ENCODE assay signal across 20 cellular contexts in the genomic region with DNA sequence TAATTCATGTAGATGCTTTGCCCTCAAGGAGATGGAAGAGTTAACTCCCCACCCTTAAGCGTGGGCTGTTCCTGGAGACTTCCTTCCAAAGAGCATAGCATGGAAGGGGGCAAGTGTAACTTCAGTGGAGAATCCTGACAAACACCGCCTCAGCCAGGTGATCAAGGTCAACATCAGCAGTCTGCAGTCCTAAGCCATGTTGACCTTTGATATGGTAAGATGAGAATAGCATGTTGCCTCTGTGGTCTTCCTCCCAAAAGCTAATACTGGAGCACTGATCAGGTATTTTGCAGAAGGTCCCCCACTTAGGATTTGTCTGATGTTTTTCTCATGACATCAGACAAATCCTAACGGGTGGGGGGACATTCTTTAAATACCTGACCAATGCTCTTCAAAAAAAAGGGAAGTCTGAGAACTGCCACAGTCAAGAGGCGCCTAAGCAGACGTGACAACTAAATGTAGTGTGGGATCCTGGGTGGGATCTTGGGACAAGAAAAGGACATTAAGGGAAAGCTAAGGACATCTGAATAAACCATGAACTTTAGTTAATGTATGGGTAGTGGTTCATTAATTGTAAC.
DNase-seq lines count a peak whose midpoint lies in the region; ATAC-seq and TF ChIP-seq lines count a peak whose summit lies in the region.
"Had no signal": no experiment of that assay in that cellular context is flagged by ENCODE, and none has a peak within 500 bp of the region (broad histone marks: within the 10 kb centered on the region; RNA-seq: fewer than 3 reads in every experiment).

No MANE protein-coding gene starts in this region.

- peaks cover 3% of the 10 kb centered on the region for H3K4me1 ChIP-seq in IMR-90 (ENCODE audit: control insufficient read depth, insufficient read depth, low read length)
- peaks cover 18 to 27% of the 10 kb centered on the region in 2 experiments for H3K4me1 ChIP-seq in trophoblast cell (ENCODE audit: control insufficient read depth in 1 of 2, insufficient read depth in 2 of 2, low read length in 2 of 2)
- H3K4me1 ChIP-seq in body of pancreas: peaks cover 20% of the 10 kb centered on the region
- H3K4me1 ChIP-seq: BE2C had no signal

- dilution Hi-C loops in IMR-90 (cut with HindIII; ENCODE audit: low sequenced_read_pairs, unreplicated experiment): no loop called here

- TF ChIP-seq CTCF in IMR-90 (conservative IDR thresholded peaks at IDR 0.05; ENCODE audit: low read depth, low read length): no peak
- no peak for TF ChIP-seq CTCF in chondrocyte (IDR thresholded peaks at IDR 0.05)
- no peak for TF ChIP-seq CTCF in body of pancreas (IDR thresholded peaks at IDR 0.05)

- H3K9ac ChIP-seq in IMR-90 (ENCODE audit: low read depth, low read length) (no peak overlapping the region), trophoblast cell (ENCODE audit: low read length) (no peak overlapping the region)

- no peak overlapping the region for H3K56ac ChIP-seq in IMR-90 (ENCODE audit: extremely low read depth, insufficient read depth, low read length)

- 100% methylated on average over 1 of the region's 5 CpGs; no CpG with 5 or more reads in 1 of the 2 experiments for WGBS in IMR-90 (ENCODE audit: extremely low coverage in 2 of 2, insufficient read length in 1 of 2), 2 experiments
- no CpG with 5 or more reads among the region's 5 CpGs for WGBS in trophoblast cell (ENCODE audit: extremely low coverage, insufficient coverage, insufficient read length)
- WGBS in body of pancreas, 2 donors: 63 to 72% methylated on average over 5 of the region's 5 CpGs

- H3K79me1 ChIP-seq in IMR-90 (ENCODE audit: low read depth in 1 of 2, low read length in 2 of 2): peaks cover 38 to 59% of the 10 kb centered on the region in 2 experiments
- H3K79me1 ChIP-seq in trophoblast cell (ENCODE audit: low read length): no peaks in the 10 kb centered on the region

- H2BK12ac ChIP-seq in trophoblast cell (ENCODE audit: low read length): no peak overlapping the region

- H3K4me3 ChIP-seq in IMR-90 (ENCODE audit: insufficient read depth, low read depth, low read length) (no peak overlapping the region), trophoblast cell (ENCODE audit: low read depth, low read length) (no peak overlapping the region), body of pancreas (no peak overlapping the region)
- H3K4me3 ChIP-seq: esophagus squamous epithelium, PC-9, skin epidermis had no signal

- no peak for DNase-seq in activated CD4-positive, alpha-beta T cell treated with anti-CD3 and anti-CD28 coated beads, Interleukin-2, amount 10 ng/mL, durations not matched to agents 24 days and 14 days
- DNase-seq in activated CD4-positive, alpha-beta T cell treated with anti-CD3 and anti-CD28 coated beads for 1 hour: no peak
- DNase-seq in IMR-90 (no peak), chondrocyte (ENCODE audit: low spot score) (no peak), trophoblast cell (no peak), NCI-H146 (lab: John Stamatoyannopoulos, UW) (no peak), body of pancreas (no peak)
- no peak for DNase-seq in T-helper 2 cell treated with Interferon-gamma antibody and Interleukin-4, amounts not matched to agents 5 μg/mL and 100 μg/mL, for 36 hours (ENCODE audit: low spot score)
- DNase-seq: 8988T; activated CD4-positive, alpha-beta T cell treated with anti-CD3 and anti-CD28 coated beads for 4 hours; BE2C; caudate nucleus; DMS 273 treated with DMSO at 0.1 percent for 48 hours; esophagus squamous epithelium; NCI-H748 treated with DMSO at 0.1 percent for 48 hours; PC-9; stimulated activated CD4-positive, alpha-beta T cell treated with anti-CD3 and anti-CD28 coated beads, Interleukin-2, amount 100 ng/mL, for 48 hours; substantia nigra; T-helper 9 cell had no signal

- H2AFZ ChIP-seq in IMR-90 (replicated peaks; ENCODE audit: low read length, poor library complexity) (no peak overlapping the region), trophoblast cell (ENCODE audit: insufficient read depth, low read length, poor library complexity) (no peak overlapping the region)
- H2AFZ ChIP-seq: PC-9 had no signal

- no peaks in the 10 kb centered on the region for H3K27me3 ChIP-seq in IMR-90 (ENCODE audit: control insufficient read depth, insufficient read depth, low read length)
- H3K27me3 ChIP-seq in trophoblast cell (ENCODE audit: insufficient read depth, low read length): no peaks in the 10 kb centered on the region
- no peaks in the 10 kb centered on the region for H3K27me3 ChIP-seq in body of pancreas
- H3K27me3 ChIP-seq: BE2C, esophagus squamous epithelium had no signal

- H3K27ac Mint-ChIP-seq in activated CD4-positive, alpha-beta T cell treated with anti-CD3 and anti-CD28 coated beads, Interleukin-2, amount 10 ng/mL, durations not matched to agents 24 days and 14 days: peak overlapping the region; percentile 27
- H3K27ac Mint-ChIP-seq in chondrocyte (ENCODE audit: unreplicated experiment): peak overlapping the region; percentile 66
- H3K27ac Mint-ChIP-seq in T-helper 2 cell treated with Interferon-gamma antibody and Interleukin-4, amounts not matched to agents 5 μg/mL and 100 μg/mL, for 36 hours: no peak overlapping the region

- H3K18ac ChIP-seq in IMR-90 (ENCODE audit: low read depth, low read length) (no peak overlapping the region), trophoblast cell (ENCODE audit: low read length) (no peak overlapping the region)

- no peak overlapping the region for H2BK5ac ChIP-seq in IMR-90 (ENCODE audit: low read depth, low read length, poor library complexity, severe bottlenecking)
- H2BK5ac ChIP-seq in trophoblast cell (ENCODE audit: low read depth, low read length, poor library complexity): no peak overlapping the region

- no peak overlapping the region for H4K12ac ChIP-seq in trophoblast cell (ENCODE audit: low read depth, low read length)

- H3K9me3 Mint-ChIP-seq in activated CD4-positive, alpha-beta T cell treated with anti-CD3 and anti-CD28 coated beads, Interleukin-2, amount 10 ng/mL, durations not matched to agents 24 days and 14 days: no peaks in the 10 kb centered on the region
- no peaks in the 10 kb centered on the region for H3K9me3 Mint-ChIP-seq in chondrocyte (ENCODE audit: low read depth)
- H3K9me3 Mint-ChIP-seq in T-helper 2 cell treated with Interferon-gamma antibody and Interleukin-4, amounts not matched to agents 5 μg/mL and 100 μg/mL, for 36 hours: no peaks in the 10 kb centered on the region

- H3K23ac ChIP-seq in IMR-90 (ENCODE audit: low read depth, low read length): peak overlapping the region; percentile 17; the same call in 1 of the 2 replicates
- no peak overlapping the region for H3K23ac ChIP-seq in trophoblast cell (ENCODE audit: low read length)

- H3K36me3 ChIP-seq in IMR-90 (ENCODE audit: control insufficient read depth, insufficient read depth, low read length): no peaks in the 10 kb centered on the region
- H3K36me3 ChIP-seq in trophoblast cell (ENCODE audit: control insufficient read depth in 1 of 2, insufficient read depth in 2 of 2, low read length in 2 of 2): peaks cover 0 to 2% of the 10 kb centered on the region in 2 experiments
- H3K36me3 ChIP-seq in body of pancreas (replicated peaks in 1 of 2; ENCODE audit: insufficient read depth in 1 of 2, low read depth in 2 of 2): no peaks in the 10 kb centered on the region
- H3K36me3 ChIP-seq: BE2C had no signal

- no peak overlapping the region for H3K4me3 Mint-ChIP-seq in activated CD4-positive, alpha-beta T cell treated with anti-CD3 and anti-CD28 coated beads, Interleukin-2, amount 10 ng/mL, durations not matched to agents 24 days and 14 days
- H3K4me3 Mint-ChIP-seq in chondrocyte (ENCODE audit: unreplicated experiment): no peak overlapping the region
- H3K4me3 Mint-ChIP-seq in T-helper 2 cell treated with Interferon-gamma antibody and Interleukin-4, amounts not matched to agents 5 μg/mL and 100 μg/mL, for 36 hours: no peak overlapping the region

- no peak overlapping the region for H2AK9ac ChIP-seq in IMR-90 (replicated peaks; ENCODE audit: low read depth, low read length, poor library complexity)

- H3K9me1 ChIP-seq in IMR-90 (ENCODE audit: insufficient read depth, low read length): peaks cover 3% of the 10 kb centered on the region; the same call in 1 of the 2 replicates

- H4K5ac ChIP-seq in IMR-90 (ENCODE audit: low read depth, low read length): no peak overlapping the region

- H3K27me3 Mint-ChIP-seq in activated CD4-positive, alpha-beta T cell treated with anti-CD3 and anti-CD28 coated beads, Interleukin-2, amount 10 ng/mL, durations not matched to agents 24 days and 14 days: no peaks in the 10 kb centered on the region
- no peaks in the 10 kb centered on the region for H3K27me3 Mint-ChIP-seq in chondrocyte (ENCODE audit: low read depth)
- no peaks in the 10 kb centered on the region for H3K27me3 Mint-ChIP-seq in T-helper 2 cell treated with Interferon-gamma antibody and Interleukin-4, amounts not matched to agents 5 μg/mL and 100 μg/mL, for 36 hours (ENCODE audit: low read depth)

- H3K4me1 Mint-ChIP-seq in activated CD4-positive, alpha-beta T cell treated with anti-CD3 and anti-CD28 coated beads, Interleukin-2, amount 10 ng/mL, durations not matched to agents 24 days and 14 days: peaks cover 66% of the 10 kb centered on the region
- peaks cover 31% of the 10 kb centered on the region for H3K4me1 Mint-ChIP-seq in chondrocyte (ENCODE audit: low read depth)
- H3K4me1 Mint-ChIP-seq in T-helper 2 cell treated with Interferon-gamma antibody and Interleukin-4, amounts not matched to agents 5 μg/mL and 100 μg/mL, for 36 hours (ENCODE audit: low read depth): peaks cover 57% of the 10 kb centered on the region

- H3K4ac ChIP-seq in IMR-90 (ENCODE audit: low read depth, low read length) (no peak overlapping the region), trophoblast cell (ENCODE audit: low read depth, low read length) (no peak overlapping the region)

- no peak overlapping the region for H2BK20ac ChIP-seq in IMR-90 (ENCODE audit: low read depth, low read length)

- no peak for TF ChIP-seq RAD21 in IMR-90 (IDR thresholded peaks at IDR 0.05; ENCODE audit: low read length)

- intact Hi-C loops in activated CD4-positive, alpha-beta T cell treated with anti-CD3 and anti-CD28 coated beads, Interleukin-2, amount 10 ng/mL, durations not matched to agents 24 days and 14 days (cut with micrococcal nuclease): no loop called here
- intact Hi-C loops in IMR-90 (cut with micrococcal nuclease): no loop called here
- intact Hi-C loops in body of pancreas (cut with DNase I): no loop called here

- peaks cover 4% of the 10 kb centered on the region for H3K79me2 ChIP-seq in trophoblast cell (ENCODE audit: control insufficient read depth, insufficient read depth, low read length, poor library complexity)

- H3K14ac ChIP-seq in IMR-90 (replicated peaks; ENCODE audit: low read depth, low read length) (peak overlapping the region; percentile 17), trophoblast cell (ENCODE audit: low read length) (no peak overlapping the region)

- TF ChIP-seq POLR2A in IMR-90 (IDR thresholded peaks at IDR 0.05; ENCODE audit: low read depth, low read length): no peak
- TF ChIP-seq POLR2A in body of pancreas (IDR thresholded peaks at IDR 0.05): no peak

- CTCF ChIA-PET in IMR-90 (lab: Yijun Ruan, JAX): no interaction called here

- H4K20me1 ChIP-seq in IMR-90 (ENCODE audit: insufficient read depth, low read length): peaks cover 12% of the 10 kb centered on the region

- in situ Hi-C loops in IMR-90 (cut with MboI; ENCODE audit: low sequenced_read_pairs): no loop called here

- no peak overlapping the region for H2BK15ac ChIP-seq in IMR-90 (ENCODE audit: low read depth, low read length)

- H3K27ac ChIP-seq in IMR-90 (ENCODE audit: insufficient read depth, low read length): no peak overlapping the region
- H3K27ac ChIP-seq in trophoblast cell (ENCODE audit: low read depth, low read length): peak overlapping the region; percentile 38
- H3K27ac ChIP-seq in body of pancreas: no peak overlapping the region
- H3K27ac ChIP-seq: esophagus squamous epithelium, PC-9, skin epidermis had no signal

- H3K9me3 ChIP-seq in IMR-90 (ENCODE audit: control insufficient read depth, insufficient read depth, low read length): no peaks in the 10 kb centered on the region
- H3K9me3 ChIP-seq in trophoblast cell (ENCODE audit: insufficient read depth, low read depth, low read length): no peaks in the 10 kb centered on the region
- no peaks in the 10 kb centered on the region for H3K9me3 ChIP-seq in body of pancreas
- H3K9me3 ChIP-seq: BE2C, esophagus squamous epithelium had no signal

- H2BK120ac ChIP-seq in IMR-90 (ENCODE audit: low read depth, low read length) (no peak overlapping the region), trophoblast cell (ENCODE audit: insufficient read depth, low read length, poor library complexity) (no peak overlapping the region)

- H3K36me3 Mint-ChIP-seq in activated CD4-positive, alpha-beta T cell treated with anti-CD3 and anti-CD28 coated beads, Interleukin-2, amount 10 ng/mL, durations not matched to agents 24 days and 14 days (ENCODE audit: low read depth): peaks cover 50% of the 10 kb centered on the region
- no peaks in the 10 kb centered on the region for H3K36me3 Mint-ChIP-seq in chondrocyte (ENCODE audit: low read depth)
- H3K36me3 Mint-ChIP-seq in T-helper 2 cell treated with Interferon-gamma antibody and Interleukin-4, amounts not matched to agents 5 μg/mL and 100 μg/mL, for 36 hours (ENCODE audit: low read depth): peaks cover 52% of the 10 kb centered on the region

- H4K8ac ChIP-seq in IMR-90 (ENCODE audit: low read depth in 2 of 2, low read length in 2 of 2) (no peak overlapping the region), trophoblast cell (ENCODE audit: low read depth, low read length) (no peak overlapping the region)

- no peak overlapping the region for H3K4me2 ChIP-seq in IMR-90 (ENCODE audit: low read depth, low read length)
- H3K4me2 ChIP-seq in trophoblast cell (ENCODE audit: low read length): peak overlapping the region; percentile 46
- H3K4me2 ChIP-seq: PC-9 had no signal

- no TSS peak for BruUV-seq in IMR-90 (replicated peaks; lab: Mats Ljungman, UMichigan)

- H4K91ac ChIP-seq in IMR-90 (ENCODE audit: insufficient read depth, low read depth, low read length) (no peak overlapping the region), trophoblast cell (ENCODE audit: low read depth, low read length) (no peak overlapping the region)

- ATAC-seq in IMR-90 (ENCODE audit: low read depth) (no peak), body of pancreas (no peak)

- no peak overlapping the region for H2AK5ac ChIP-seq in IMR-90 (ENCODE audit: low read depth, low read length)
- no peak overlapping the region for H2AK5ac ChIP-seq in trophoblast cell (ENCODE audit: low read length)

- POLR2A ChIA-PET in IMR-90 (lab: Charles Lee; ENCODE audit: unreplicated experiment): no interaction called here
